16 cellular contexts compared by ENCODE assay signal in the genomic region with DNA sequence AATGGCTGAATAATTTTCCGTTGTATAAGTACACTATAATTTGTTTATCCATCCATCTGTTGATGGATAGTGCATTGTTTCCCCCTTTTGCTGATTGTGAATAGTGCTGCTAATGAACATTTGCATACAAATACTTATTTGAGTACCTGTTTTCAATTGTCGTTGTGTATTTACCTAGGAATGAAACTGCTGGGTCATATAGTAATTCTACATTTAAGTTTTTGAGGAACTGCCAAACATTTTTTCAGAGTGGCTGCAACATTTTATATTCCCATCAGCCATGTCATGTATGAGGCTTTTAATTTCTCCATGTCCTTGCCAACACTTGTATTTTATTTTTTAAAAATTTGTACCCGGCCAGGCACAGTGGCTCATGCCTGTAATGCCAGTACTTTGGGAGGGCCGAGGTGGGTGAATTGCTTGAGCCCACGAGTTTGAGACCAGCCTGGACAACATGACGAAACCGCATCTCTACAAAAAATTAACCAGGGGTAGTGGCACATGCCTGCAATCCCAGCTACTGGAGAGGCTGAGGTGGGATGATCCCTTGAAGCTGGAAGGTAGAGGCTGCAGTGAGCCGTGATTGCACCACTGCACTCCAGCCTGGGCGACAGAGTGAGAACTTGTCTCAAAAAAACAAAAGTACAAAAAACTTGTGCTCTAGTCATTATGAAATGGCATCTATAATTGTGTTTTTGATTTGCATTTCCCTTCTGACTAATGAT. TPM values are rescaled to one million over a fixed set of nuclear protein-coding genes. Genes with fewer than 3 reads are reported as not detected.
A peak's percentile ranks its signal among the peaks of the same experiment; 100 is the strongest.
DNase-seq lines count a peak whose midpoint lies in the region; ATAC-seq, FAIRE-seq and TF ChIP-seq lines count a peak whose summit lies in the region.
"Had no signal": no experiment of that assay in that cellular context is flagged by ENCODE, and none has a peak within 500 bp of the region (broad histone marks: within the 10 kb centered on the region; RNA-seq: fewer than 3 reads in every experiment).

No MANE protein-coding gene starts in this region.

- H3K27me3 ChIP-seq in CD4-positive, alpha-beta T cell (ENCODE audit: control insufficient read depth, insufficient read depth, low read length): no peaks in the 10 kb centered on the region
- no peaks in the 10 kb centered on the region; a peak in 1 of 5 replicates for H3K27me3 ChIP-seq in HepG2 (ENCODE audit: control insufficient read depth in 1 of 2, insufficient read depth in 2 of 2, low read length in 2 of 2)
- no peaks in the 10 kb centered on the region for H3K27me3 ChIP-seq in osteoblast (ENCODE audit: insufficient read depth, low read length)
- H3K27me3 ChIP-seq in suprapubic skin: no peaks in the 10 kb centered on the region
- H3K27me3 ChIP-seq: sigmoid colon had no signal

- TF ChIP-seq POLR2A in GM12891 (IDR thresholded peaks at IDR 0.05; ENCODE audit: low read depth, low read length) (no peak), HepG2 (IDR thresholded peaks at IDR 0.05; ENCODE audit: insufficient read depth in 1 of 2, low read depth in 2 of 2, low read length in 2 of 2) (no peak), suprapubic skin (IDR thresholded peaks at IDR 0.05) (no peak)

- H3K4me3 Mint-ChIP-seq in CD4-positive, alpha-beta T cell: peak overlapping the region; percentile 62
- H3K4me3 Mint-ChIP-seq: GM23338, neural progenitor cell had no signal

- H3K4me2 ChIP-seq in HepG2 (ENCODE audit: low read depth, low read length) (peak overlapping the region; percentile 26; the same call in 1 of the 2 replicates), osteoblast (ENCODE audit: insufficient read depth, low read length) (no peak overlapping the region)
- H3K4me2 ChIP-seq: GM23338, neural progenitor cell had no signal

- H2AFZ ChIP-seq in HepG2 (ENCODE audit: low read length): no peak overlapping the region
- no peak overlapping the region for H2AFZ ChIP-seq in osteoblast (ENCODE audit: low read length)
- H2AFZ ChIP-seq: GM23338, neural progenitor cell had no signal

- H3K27ac ChIP-seq in CD4-positive, alpha-beta T cell (ENCODE audit: low read depth, low read length): no peak overlapping the region
- H3K27ac ChIP-seq in HepG2 (ENCODE audit: extremely low read length, insufficient read depth, low read length) (no peak overlapping the region), osteoblast (ENCODE audit: low read depth, low read length) (no peak overlapping the region), suprapubic skin (no peak overlapping the region)
- H3K27ac ChIP-seq: lower lobe of right lung, neural progenitor cell, sigmoid colon had no signal

- in situ Hi-C loops in HepG2 (cut with HindIII; ENCODE audit: extremely low pct_ligation_motif_present, low pct_unique_long_range_greater_than_20kb): loop anchor here (5.0 kb wide), 1 partner anchor 38 kb away; no protein-coding TSS in a partner anchor

- TF ChIP-seq RAD21 in HepG2 (CRISPR knock-in tag; IDR thresholded peaks at IDR 0.05): no peak

- H3K4me3 ChIP-seq in HepG2 (replicated peaks in 1 of 3; ENCODE audit: insufficient read depth in 1 of 3, low read depth in 2 of 3, low read length in 3 of 3) (no peak overlapping the region), osteoblast (ENCODE audit: insufficient read depth, low read length) (no peak overlapping the region), suprapubic skin (no peak overlapping the region)
- H3K4me3 ChIP-seq: GM23338, lower lobe of right lung, neural progenitor cell, sigmoid colon had no signal

- no peaks in the 10 kb centered on the region for H3K9me3 Mint-ChIP-seq in CD4-positive, alpha-beta T cell
- H3K9me3 Mint-ChIP-seq: GM23338, neural progenitor cell had no signal

- no peaks in the 10 kb centered on the region; the same call in 1 of the 2 replicates for H4K20me1 ChIP-seq in HepG2 (ENCODE audit: insufficient read depth, low read length)
- H4K20me1 ChIP-seq in osteoblast (ENCODE audit: insufficient read depth, low read length): peaks cover 12% of the 10 kb centered on the region

- H3K4me1 ChIP-seq in HepG2 (ENCODE audit: insufficient read depth, low read length) (peaks cover 53% of the 10 kb centered on the region), osteoblast (ENCODE audit: insufficient read depth, low read length) (peaks cover 29% of the 10 kb centered on the region), suprapubic skin (peaks cover 28% of the 10 kb centered on the region)

- BruUV-seq in HepG2 (replicated peaks; lab: Mats Ljungman, UMichigan): no TSS peak

- peaks cover 69% of the 10 kb centered on the region for H3K4me1 Mint-ChIP-seq in CD4-positive, alpha-beta T cell (ENCODE audit: low read depth)

- DNase-seq in CD4-positive, alpha-beta T cell: no peak
- DNase-seq in GM12891 (ENCODE audit: insufficient read length, low spot score) (no peak), HepG2 (ENCODE audit: low spot score) (peak; percentile 39), osteoblast (ENCODE audit: insufficient read length, low spot score, missing footprints) (no peak), NCI-H2171 (lab: John Stamatoyannopoulos, UW) (no peak), suprapubic skin (ENCODE audit: low spot score in 2 of 2) (no peak), sciatic nerve (ENCODE audit: low spot score) (no peak)
- DNase-seq: activated naive CD4-positive, alpha-beta T cell treated with anti-CD3 and anti-CD28 coated beads, Interleukin-2, amount 50 U/mL, for 16 hours; lower lobe of right lung; NCI-H146; NCI-H345; sigmoid colon had no signal

- H3K9ac ChIP-seq in HepG2 (ENCODE audit: insufficient read depth, low read depth, low read length): no peak overlapping the region
- H3K9ac ChIP-seq: neural progenitor cell had no signal

- CTCF ChIA-PET in CD4-positive, alpha-beta T cell (lab: Charles Lee): no interaction called here
- CTCF ChIA-PET in HepG2 (lab: Yijun Ruan, JAX; ENCODE audit: low intra/inter-chr PET ratio, low total read pairs): no interaction called here

- intact Hi-C loops in CD4-positive, alpha-beta T cell (cut with DNase I, micrococcal nuclease): loop anchor here (2.0 to 5.0 kb wide), 3 partner anchors 17 to 92 kb away; a partner anchor contains a TSS
- intact Hi-C loops in HepG2 (cut with micrococcal nuclease; ENCODE audit: unreplicated experiment): no loop called here
- intact Hi-C loops in sciatic nerve (cut with DNase I): loop anchor here (5.0 kb wide), 1 partner anchor 33 kb away; no protein-coding TSS in a partner anchor

- peaks cover 25% of the 10 kb centered on the region for H3K79me2 ChIP-seq in HepG2 (ENCODE audit: insufficient read depth, low read length)
- H3K79me2 ChIP-seq in osteoblast (ENCODE audit: insufficient read depth, low read length): peaks cover 39% of the 10 kb centered on the region

- FAIRE-seq in GM12891 (lab: Jason Lieb, UNC) (peak; percentile 31), HepG2 (lab: Jason Lieb, UNC) (peak; percentile 52)

- H3K36me3 ChIP-seq in HepG2 (replicated peaks in 1 of 2; ENCODE audit: control insufficient read depth in 1 of 2, insufficient read depth in 2 of 2, low read length in 2 of 2) (no peaks in the 10 kb centered on the region), osteoblast (ENCODE audit: insufficient read depth, low read length) (no peaks in the 10 kb centered on the region), suprapubic skin (no peaks in the 10 kb centered on the region)
- H3K36me3 ChIP-seq: lower lobe of right lung, neural progenitor cell, sigmoid colon had no signal

- 5% methylated on average over 9 of the region's 9 CpGs for WGBS in HepG2 (ENCODE audit: low lambda C conversion rate)
- WGBS in suprapubic skin: 88% methylated on average over 9 of the region's 9 CpGs

- H3K27me3 Mint-ChIP-seq in CD4-positive, alpha-beta T cell: no peaks in the 10 kb centered on the region

- POLR2A ChIA-PET in CD4-positive, alpha-beta T cell (lab: Charles Lee): no interaction called here
- POLR2A ChIA-PET in HepG2 (lab: Yijun Ruan, JAX): no interaction called here

- no peak for TF ChIP-seq CTCF in CD4-positive, alpha-beta T cell (IDR thresholded peaks at IDR 0.05)
- TF ChIP-seq CTCF in HepG2 (CRISPR knock-in tag; IDR thresholded peaks at IDR 0.05) (no peak), osteoblast (IDR thresholded peaks at IDR 0.05; ENCODE audit: extremely low read depth, low read depth, low read length) (no peak), suprapubic skin (IDR thresholded peaks at IDR 0.05) (no peak)

- no peak for ATAC-seq in CD4-positive, alpha-beta T cell (ENCODE audit: poor library complexity)
- ATAC-seq in HG03280 (IDR thresholded peaks at IDR 0.05; ENCODE audit: unreplicated experiment) (peak; percentile 34), HepG2 (no peak), sciatic nerve (no peak)
- ATAC-seq: esophagus mucosa, GM23338, lower lobe of right lung had no signal

- peaks cover 16% of the 10 kb centered on the region for H3K36me3 Mint-ChIP-seq in CD4-positive, alpha-beta T cell (ENCODE audit: low read depth)
- H3K36me3 Mint-ChIP-seq: neural progenitor cell had no signal

- TF ChIP-seq EP300 in HepG2 (IDR thresholded peaks at IDR 0.05; ENCODE audit: low read depth in 2 of 2, low read length in 2 of 2) (no peak), HepG2 (CRISPR knock-in tag; IDR thresholded peaks at IDR 0.05; ENCODE audit: borderline replicate concordance) (no peak), suprapubic skin (IDR thresholded peaks at IDR 0.05) (no peak)

- peak overlapping the region; percentile 91 for H3K27ac Mint-ChIP-seq in CD4-positive, alpha-beta T cell
- H3K27ac Mint-ChIP-seq: GM23338, neural progenitor cell had no signal

- no peaks in the 10 kb centered on the region for H3K9me3 ChIP-seq in CD4-positive, alpha-beta T cell (ENCODE audit: control insufficient read depth, low read length)
- no peaks in the 10 kb centered on the region for H3K9me3 ChIP-seq in HepG2 (ENCODE audit: low read length)
- no peaks in the 10 kb centered on the region for H3K9me3 ChIP-seq in osteoblast (ENCODE audit: low read depth, low read length)
- no peaks in the 10 kb centered on the region for H3K9me3 ChIP-seq in suprapubic skin
- H3K9me3 ChIP-seq: lower lobe of right lung, sigmoid colon had no signal

RNA-seq across cellular contexts. Expression of a gene that starts 2.2 kb away (rescaled TPM):
- total RNA-seq in CD4-positive, alpha-beta T cell: 100 to 1,000 TPM; 108 to 130 TPM
- polyA plus RNA-seq in GM12891 (2012; ENCODE audit: low read depth, missing spikeins): 409 TPM
- 125 and 154 TPM in 2 replicates for total RNA-seq in HepG2 (2016; rRNA removed; fragmentation: Illumina TruSeq; extraction: Trizol)
- 13.0 and 15.5 TPM in 2 replicates for total RNA-seq in HepG2 (2016; cell fraction: cytosol; rRNA removed; fragmentation: Illumina TruSeq; extraction: Trizol; ENCODE audit: low read depth)
- total RNA-seq in HepG2 (2016; cell fraction: insoluble cytoplasmic fraction; rRNA removed; fragmentation: Illumina TruSeq; extraction: Trizol): 125 and 156 TPM in 2 replicates
- total RNA-seq in HepG2 (2016; cell fraction: membrane; rRNA removed; fragmentation: Illumina TruSeq; extraction: Trizol): 28.1 and 29.3 TPM in 2 replicates
- 84.2 and 86.1 TPM in 2 replicates for total RNA-seq in HepG2 (2016; cell fraction: nucleus; rRNA removed; fragmentation: Illumina TruSeq; extraction: Trizol)
- polyA plus RNA-seq in HepG2 (2011; rRNA removed): 103 and 120 TPM in 2 replicates
- polyA plus RNA-seq in HepG2 (2011; cell fraction: cytosol; rRNA removed): 124 and 134 TPM in 2 replicates
- polyA plus RNA-seq in HepG2 (2011; cell fraction: nucleus; rRNA removed): 132 and 143 TPM in 2 replicates
- 69.6 and 82.1 TPM in 2 replicates for polyA plus RNA-seq in HepG2 (2012)
- polyA plus RNA-seq in HepG2 (2016; cell fraction: cytosol; fragmentation: Illumina TruSeq; extraction: Trizol; ENCODE audit: low read depth): 9.6 and 11.8 TPM in 2 replicates
- polyA plus RNA-seq in HepG2 (2016; cell fraction: insoluble cytoplasmic fraction; fragmentation: Illumina TruSeq; extraction: Trizol; ENCODE audit: low read depth): 126 and 134 TPM in 2 replicates
- 18.1 and 19.2 TPM in 2 replicates for polyA plus RNA-seq in HepG2 (2016; cell fraction: membrane; fragmentation: Illumina TruSeq; extraction: Trizol; ENCODE audit: low read depth)
- 81.8 and 98.3 TPM in 2 replicates for polyA plus RNA-seq in HepG2 (2016; cell fraction: nucleus; fragmentation: Illumina TruSeq; extraction: Trizol; ENCODE audit: insufficient read depth, low read depth)
- polyA minus RNA-seq in HepG2 (2011; rRNA and poly(A)+ RNA removed; ENCODE audit: low replicate concordance): 67.1 and 157 TPM in 2 replicates
- 96.9 and 110 TPM in 2 replicates for polyA minus RNA-seq in HepG2 (2011; cell fraction: cytosol; rRNA and poly(A)+ RNA removed)
- polyA minus RNA-seq in HepG2 (2011; cell fraction: nucleus; rRNA and poly(A)+ RNA removed): 81.6 and 116 TPM in 2 replicates
- total RNA-seq in osteoblast: 343 and 353 TPM in 2 replicates
- 10 to 100 TPM; 21.7 to 64.4 (median 49.5) TPM for total RNA-seq in suprapubic skin
- 211 TPM for total RNA-seq in sciatic nerve
